In the genomic region with DNA sequence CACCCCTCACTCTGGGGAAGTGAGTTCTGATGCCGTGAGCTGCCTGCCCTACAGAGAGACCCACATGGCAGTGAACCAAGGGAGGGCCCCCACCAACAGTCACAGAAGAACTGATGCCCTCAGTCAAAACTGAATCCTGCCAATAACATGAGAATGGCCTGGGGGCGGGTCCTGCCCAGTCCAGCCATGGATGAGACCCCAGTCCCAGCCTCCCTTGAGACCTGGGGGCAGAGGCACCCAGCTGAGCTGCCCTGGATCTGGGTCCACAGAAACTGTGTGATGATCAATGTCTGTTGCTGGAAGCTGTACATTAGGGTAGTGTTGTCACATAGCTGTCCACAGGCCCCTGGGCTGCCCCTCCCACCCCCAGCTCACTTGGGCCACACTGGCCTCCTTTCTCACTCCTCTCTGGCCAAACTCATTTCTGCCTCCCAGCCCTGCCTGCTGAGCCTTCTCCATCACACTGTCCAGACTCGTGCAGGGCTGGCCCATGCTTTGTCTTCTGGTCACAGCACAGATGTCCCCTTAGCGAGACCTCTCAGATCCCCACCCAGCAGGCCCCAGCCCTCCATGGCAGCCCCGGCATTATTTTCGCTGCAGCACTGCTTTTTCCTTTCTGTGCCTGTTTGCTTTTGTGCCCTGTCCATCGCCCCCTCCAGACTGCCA, we compare ENCODE assay signal across 8 cellular contexts. TPM values are rescaled to one million over a fixed set of nuclear protein-coding genes. Genes with fewer than 3 reads are reported as not detected.
DNase-seq lines count a peak whose midpoint lies in the region; ATAC-seq and TF ChIP-seq lines count a peak whose summit lies in the region.
"Had no signal": no experiment of that assay in that cellular context is flagged by ENCODE, and none has a peak within 500 bp of the region (broad histone marks: within the 10 kb centered on the region; RNA-seq: fewer than 3 reads in every experiment).

No MANE protein-coding gene starts in this region.

- H3K9ac ChIP-seq in smooth muscle cell (ENCODE audit: low read depth) = no peak overlapping the region

- no peak overlapping the region for H2AFZ ChIP-seq in smooth muscle cell (ENCODE audit: low read depth)

- H3K4me3 ChIP-seq in HEK293 (ENCODE audit: low read depth, low read length) (no peak overlapping the region), epithelial cell of proximal tubule (ENCODE audit: low read depth, low read length) (peak overlapping the region; percentile 44), smooth muscle cell (peak overlapping the region; percentile 72)

- peaks cover 56% of the 10 kb centered on the region for H4K20me1 ChIP-seq in smooth muscle cell (ENCODE audit: low read depth)

- peak overlapping the region; percentile 98 for H3K4me2 ChIP-seq in smooth muscle cell

- WGBS in smooth muscle cell (ENCODE audit: low lambda C conversion rate) = 77% methylated on average over 7 of the region's 7 CpGs

- H3K36me3 ChIP-seq in HEK293 (ENCODE audit: control insufficient read depth in 2 of 2, insufficient read depth in 1 of 2, low read length in 2 of 2) (no peaks in the 10 kb centered on the region), smooth muscle cell (ENCODE audit: low read depth) (no peaks in the 10 kb centered on the region)
- H3K36me3 ChIP-seq: brain microvascular endothelial cell had no signal

- ATAC-seq in HG03175 (IDR thresholded peaks at IDR 0.05; ENCODE audit: unreplicated experiment) (no peak), HG03045 (IDR thresholded peaks at IDR 0.05; ENCODE audit: unreplicated experiment) (no peak)

- H3K9me3 ChIP-seq in HEK293 (ENCODE audit: control insufficient read depth, insufficient read depth, low read depth, low read length) = no peaks in the 10 kb centered on the region
- H3K9me3 ChIP-seq in smooth muscle cell (replicated peaks; ENCODE audit: low read depth) = no peaks in the 10 kb centered on the region

- no peak overlapping the region for H3K27ac ChIP-seq in HEK293 (ENCODE audit: extremely low read depth, low read depth, low read length)
- H3K27ac ChIP-seq in VCaP = peak overlapping the region; percentile 96
- no peak overlapping the region for H3K27ac ChIP-seq in smooth muscle cell (ENCODE audit: low read depth)
- H3K27ac ChIP-seq: brain microvascular endothelial cell had no signal

- POLR2A ChIA-PET in HEK293 (lab: Yijun Ruan, JAX) = interaction anchor here (0.6 to 2.1 kb wide), 3 partner anchors 11 to 116 kb away, joined by 3 to 11 read pairs (median 4); a partner anchor contains a TSS

- TF ChIP-seq CTCF in HEK293 (tag by site-specific recombination; IDR thresholded peaks at IDR 0.05) = no peak
- no peak for TF ChIP-seq CTCF in VCaP (conservative IDR thresholded peaks at IDR 0.05)
- TF ChIP-seq CTCF in epithelial cell of proximal tubule (conservative IDR thresholded peaks at IDR 0.05; ENCODE audit: low read depth, low read length) = no peak
- no peak for TF ChIP-seq CTCF in smooth muscle cell (IDR thresholded peaks at IDR 0.05; ENCODE audit: borderline replicate concordance, insufficient read depth, poor library complexity, severe bottlenecking)

- peaks cover 5% of the 10 kb centered on the region for H3F3A ChIP-seq in smooth muscle cell (ENCODE audit: low read depth)

- no peaks in the 10 kb centered on the region for H3K27me3 ChIP-seq in smooth muscle cell (ENCODE audit: low read depth)
- H3K27me3 ChIP-seq: brain microvascular endothelial cell had no signal

- peaks cover 34% of the 10 kb centered on the region for H3K79me2 ChIP-seq in smooth muscle cell (ENCODE audit: low read depth)

- DNase-seq in epithelial cell of proximal tubule (ENCODE audit: low read depth) = no peak
- no peak for DNase-seq in smooth muscle cell (lab: John Stamatoyannopoulos, UW; ENCODE audit: unreplicated experiment)
- no peak for DNase-seq in Kasumi-1 (lab: John Stamatoyannopoulos, UW)

- H3K4me1 ChIP-seq in HEK293 (ENCODE audit: control insufficient read depth, insufficient read depth, low read length) = peaks cover 3% of the 10 kb centered on the region; the same call in 1 of the 2 replicates
- H3K4me1 ChIP-seq in smooth muscle cell (ENCODE audit: low read depth) = peaks cover 16% of the 10 kb centered on the region

- CTCF ChIA-PET in HEK293 (lab: Yijun Ruan, JAX) = interaction anchor here (0.6 to 7.8 kb wide), 43 partner anchors 10 to 1669 kb away, joined by 3 to 342 read pairs (median 5); a partner anchor contains a TSS

TF ChIP-seq in HEK293, 187 proteins besides CTCF, POLR2A, EP300 and RAD21:
- TF ChIP-seq ZNF433 (tag by site-specific recombination; IDR thresholded peaks at IDR 0.05; ENCODE audit: low read depth) (0 out of 2 replicates have a peak, but pooled peaks have one; percentile 2), ZNF211 (tag by site-specific recombination; IDR thresholded peaks at IDR 0.05; ENCODE audit: low read depth) (no peak)

RNA-seq across cellular contexts. Expression of a gene that starts 16.8 kb away (rescaled TPM):
- 9.8 and 10.0 TPM in 2 replicates for total RNA-seq in epithelial cell of proximal tubule
- 8.2 and 11.3 TPM in 2 replicates for total RNA-seq in smooth muscle cell
- polyA plus RNA-seq in smooth muscle cell = 4.5 and 6.7 TPM in 2 replicates

RNA-seq across cellular contexts. Expression of a gene that starts 25.8 kb away (rescaled TPM):
- total RNA-seq in epithelial cell of proximal tubule = 18.2 and 39.0 TPM in 2 replicates
- 27.8 and 28.5 TPM in 2 replicates for total RNA-seq in smooth muscle cell
- polyA plus RNA-seq in smooth muscle cell = 37.7 and 43.7 TPM in 2 replicates
